Comparison of ENCODE assay signal across 20 cellular contexts in genomic region chr9:135039916-135040645, GRCh38. TPM values are rescaled to one million over a fixed set of nuclear protein-coding genes. Genes with fewer than 3 reads are reported as not detected.
"Had no signal": no experiment of that assay in that cellular context is flagged by ENCODE, and none has a peak within 500 bp of the region (broad histone marks: within the 10 kb centered on the region; RNA-seq: fewer than 3 reads in every experiment).

No MANE protein-coding gene starts in this region.

- H3K36me3 Mint-ChIP-seq: activated naive CD4-positive, alpha-beta T cell treated with anti-CD3 and anti-CD28 coated beads, Interleukin-2, amount 50 U/mL, for 72 hours had no signal

- H3K27me3 ChIP-seq: adrenal gland, upper lobe of left lung had no signal

- H3K4me1 Mint-ChIP-seq: activated CD4-positive, alpha-beta memory T cell treated with anti-CD3 and anti-CD28 coated beads, Interleukin-2, amount 10 ng/mL, durations not matched to agents 7 days and 5 days had no signal

- H3K27ac ChIP-seq: adrenal gland, breast epithelium, gastrocnemius medialis, upper lobe of left lung had no signal

- H3K9me3 Mint-ChIP-seq: activated CD4-positive, alpha-beta memory T cell treated with anti-CD3 and anti-CD28 coated beads, Interleukin-2, amount 10 ng/mL, durations not matched to agents 7 days and 5 days; activated naive CD4-positive, alpha-beta T cell treated with anti-CD3 and anti-CD28 coated beads, Interleukin-2, amount 50 U/mL, for 72 hours; dendritic cell treated with granulocyte-macrophage colony-stimulating factor and Interleukin-4, amounts not matched to agents 40 ng/mL and 50 ng/mL, for 4 days; stimulated activated naive CD8-positive, alpha-beta T cell treated with anti-CD3 and anti-CD28 coated beads, Interleukin-15, Interleukin-2, amounts not matched to agents 100 ng/mL and 50 ng/mL, for 24 hours had no signal

- H3K4me3 Mint-ChIP-seq: activated CD4-positive, alpha-beta memory T cell treated with anti-CD3 and anti-CD28 coated beads, Interleukin-2, amount 10 ng/mL, durations not matched to agents 7 days and 5 days; dendritic cell treated with granulocyte-macrophage colony-stimulating factor and Interleukin-4, amounts not matched to agents 40 ng/mL and 50 ng/mL, for 4 days; nephron progenitor cell; stimulated activated naive CD8-positive, alpha-beta T cell treated with anti-CD3 and anti-CD28 coated beads, Interleukin-15, Interleukin-2, amounts not matched to agents 100 ng/mL and 50 ng/mL, for 24 hours had no signal

- H3K27ac Mint-ChIP-seq: activated CD4-positive, alpha-beta memory T cell treated with anti-CD3 and anti-CD28 coated beads, Interleukin-2, amount 10 ng/mL, durations not matched to agents 7 days and 5 days; activated naive CD4-positive, alpha-beta T cell treated with anti-CD3 and anti-CD28 coated beads, Interleukin-2, amount 50 U/mL, for 72 hours; dendritic cell treated with granulocyte-macrophage colony-stimulating factor and Interleukin-4, amounts not matched to agents 40 ng/mL and 50 ng/mL, for 4 days; nephron progenitor cell; progenitor cell of endocrine pancreas; stimulated activated naive CD8-positive, alpha-beta T cell treated with anti-CD3 and anti-CD28 coated beads, Interleukin-15, Interleukin-2, amounts not matched to agents 100 ng/mL and 50 ng/mL, for 24 hours had no signal

- DNase-seq: activated CD4-positive, alpha-beta T cell treated with anti-CD3 and anti-CD28 coated beads for 48 hours; activated CD4-positive, CD25-positive, alpha-beta regulatory T cell; activated gamma-delta T cell; effector CD8-positive, alpha-beta T cell; gastrocnemius medialis; left ventricle myocardium superior; nephron progenitor cell; nucleus accumbens; T-helper 1 cell; T-helper 9 cell; upper lobe of left lung had no signal

- H3K9me3 ChIP-seq: adrenal gland, breast epithelium, gastrocnemius medialis, upper lobe of left lung had no signal

- H3K36me3 ChIP-seq: adrenal gland, breast epithelium, gastrocnemius medialis, upper lobe of left lung had no signal

- H3K4me1 ChIP-seq: adrenal gland, breast epithelium, gastrocnemius medialis, upper lobe of left lung had no signal

- H3K4me3 ChIP-seq: adrenal gland, breast epithelium, gastrocnemius medialis, upper lobe of left lung had no signal

- ATAC-seq: activated naive CD4-positive, alpha-beta T cell treated with anti-CD3 and anti-CD28 coated beads, Interleukin-2, amount 50 U/mL, for 72 hours; esophagus mucosa; gastrocnemius medialis; left ventricle myocardium superior had no signal

- H3K27me3 Mint-ChIP-seq: activated CD4-positive, alpha-beta memory T cell treated with anti-CD3 and anti-CD28 coated beads, Interleukin-2, amount 10 ng/mL, durations not matched to agents 7 days and 5 days had no signal

RNA-seq across cellular contexts. Expression of gene OLFM1, which starts 47.4 kb away (rescaled TPM):
- total RNA-seq: activated CD4-positive, alpha-beta memory T cell treated with anti-CD3 and anti-CD28 coated beads, Interleukin-2, amount 10 ng/mL, durations not matched to agents 7 days and 5 days; activated naive CD4-positive, alpha-beta T cell treated with anti-CD3 and anti-CD28 coated beads, Interleukin-2, amount 50 U/mL, for 72 hours; myocyte had no signal
